ENCODE assay signal across 27 cellular contexts in the genomic region with DNA sequence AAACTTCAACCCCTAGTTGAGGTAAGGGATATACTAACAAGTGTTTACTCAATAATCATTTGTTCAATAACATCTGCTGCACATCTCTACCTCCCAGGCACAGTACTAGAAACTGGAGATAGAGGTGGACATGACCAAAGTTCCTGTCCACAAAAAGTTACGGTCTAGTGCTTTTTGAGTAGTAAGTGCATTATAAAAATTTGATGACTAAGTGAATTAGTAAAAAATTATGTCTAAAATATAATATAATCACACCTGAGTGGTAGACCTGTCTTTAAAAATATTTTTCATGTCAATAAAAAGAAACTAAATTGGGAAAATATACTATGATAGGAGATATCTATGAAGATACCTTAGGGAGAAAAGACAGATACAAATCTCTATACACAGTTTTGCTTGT.
"Had no signal": no experiment of that assay in that cellular context is flagged by ENCODE, and none has a peak within 500 bp of the region (broad histone marks: within the 10 kb centered on the region; RNA-seq: fewer than 3 reads in every experiment).

No MANE protein-coding gene starts in this region.

- ATAC-seq: stimulated activated effector memory CD8-positive, alpha-beta T cell treated with anti-CD3 and anti-CD28 coated beads, Interleukin-12 subunit alpha, Interleukin-12 subunit beta, amount 100 ng/mL, for 72 hours; stimulated activated memory B cell treated with anti-CD40 and anti-IgM and Interleukin-4, amounts not matched to agents 10 μg/mL and 1 μg/mL and 100 μg/mL, for 72 hours; stimulated activated naive B cell treated with anti-CD40 and anti-IgM and Interleukin-4, amounts not matched to agents 10 μg/mL and 1 μg/mL and 100 μg/mL, for 72 hours; stimulated activated naive CD8-positive, alpha-beta T cell treated with anti-CD3 and anti-CD28 coated beads, Interleukin-15, amount 100 ng/mL, for 72 hours; stimulated activated naive CD8-positive, alpha-beta T cell treated with anti-CD3 and anti-CD28 coated beads, Interleukin-15, Interleukin-2, amounts not matched to agents 100 U/mL and 50 U/mL, for 24 hours; upper lobe of right lung had no signal

- H3K27me3 ChIP-seq: stomach, suprapubic skin, testis, thyroid gland, tibial artery, tibial nerve, transverse colon, upper lobe of left lung, upper lobe of right lung, uterus, vagina had no signal

- H3K9me3 ChIP-seq: stomach, suprapubic skin, testis, thoracic aorta, thyroid gland, tibial artery, tibial nerve, transverse colon, upper lobe of left lung, upper lobe of right lung, uterus, vagina had no signal

- H3K27ac ChIP-seq: stomach, suprapubic skin, testis, thoracic aorta, thyroid gland, tibial artery, tibial nerve, transverse colon, upper lobe of left lung, upper lobe of right lung, uterus, vagina had no signal

- H3K36me3 ChIP-seq: stomach, suprapubic skin, thoracic aorta, thyroid gland, tibial artery, tibial nerve, transverse colon, upper lobe of left lung, upper lobe of right lung, uterus, vagina had no signal

- FAIRE-seq: urothelium cell line had no signal

- H3K4me1 ChIP-seq: stomach, suprapubic skin, testis, thyroid gland, tibial artery, tibial nerve, transverse colon, upper lobe of left lung, upper lobe of right lung, uterus, vagina had no signal

- H3K4me3 ChIP-seq: stomach, suprapubic skin, testis, thoracic aorta, thyroid gland, tibial artery, tibial nerve, transverse colon, upper lobe of left lung, upper lobe of right lung, uterus, vagina had no signal

- DNase-seq: stimulated activated CD4-positive, alpha-beta T cell treated with anti-CD3 and anti-CD28 coated beads, Interleukin-2, amount 100 ng/mL, for 48 hours; stimulated activated CD4-positive, alpha-beta T cell treated with anti-CD3 and anti-CD28 coated beads, Interleukin-4, amount 100 ng/mL, for 1 hour; stimulated activated CD4-positive, alpha-beta T cell treated with anti-CD3 and anti-CD28 coated beads, Interleukin-4, amount 100 ng/mL, for 24 hours; stimulated activated CD4-positive, alpha-beta T cell treated with anti-CD3 and anti-CD28 coated beads, Interleukin-4, amount 100 ng/mL, for 4 hours; stimulated activated CD8-positive, alpha-beta memory T cell treated with anti-CD3 and anti-CD28 coated beads, Interleukin-4, amount 100 ng/mL, for 48 hours; stimulated activated naive B cell treated with anti-CD40 and anti-IgM and Interleukin-4, amounts not matched to agents 10 μg/mL and 1 μg/mL and 100 μg/mL, for 72 hours; stimulated activated naive CD4-positive, alpha-beta T cell; stimulated activated naive CD4-positive, alpha-beta T cell treated with Interleukin-2 at 50 U/mL for 16 hours; stimulated activated naive CD8-positive, alpha-beta T cell treated with anti-CD3 and anti-CD28 coated beads, Interleukin-15, amount 100 ng/mL, for 72 hours; stimulated activated naive CD8-positive, alpha-beta T cell treated with anti-CD3 and anti-CD28 coated beads, Interleukin-15, Interleukin-2, amounts not matched to agents 100 U/mL and 50 U/mL, for 24 hours; stomach; substantia nigra; testis; thyroid gland; tibial artery; transverse colon; trophoblast cell; upper lobe of left lung; upper lobe of right lung; uterus had no signal
